ENCODE assay signal across 19 cellular contexts in genomic region chr10:30758341-30758740, GRCh38.
DNase-seq lines count a peak whose midpoint lies in the region; ATAC-seq and TF ChIP-seq lines count a peak whose summit lies in the region.
"Had no signal": no experiment of that assay in that cellular context is flagged by ENCODE, and none has a peak within 500 bp of the region (broad histone marks: within the 10 kb centered on the region; RNA-seq: fewer than 3 reads in every experiment).

No MANE protein-coding gene starts in this region.

- intact Hi-C loops in A673 (cut with micrococcal nuclease; ENCODE audit: unreplicated experiment) = loop anchor here (10.0 kb wide), 1 partner anchor 736 kb away; no protein-coding TSS in a partner anchor
- intact Hi-C loops in activated T-helper 2 cell treated with anti-CD3 and anti-CD28 coated beads, Interferon-gamma antibody, Interleukin-2, Interleukin-4, amounts not matched to agents 10 μg/mL and 5 μg/mL and 100 μg/mL, durations not matched to agents 14 hours and 24 hours and 36 hours (cut with micrococcal nuclease) = no loop called here

- no peaks in the 10 kb centered on the region for H3K36me3 ChIP-seq in adipocyte (ENCODE audit: control insufficient read depth, insufficient read depth, low read length, severe bottlenecking)
- H3K36me3 ChIP-seq in A673 (ENCODE audit: insufficient read depth, low read length, poor library complexity, severe bottlenecking) = no peaks in the 10 kb centered on the region
- H3K36me3 ChIP-seq: BE2C had no signal

- no peaks in the 10 kb centered on the region for H3K36me3 Mint-ChIP-seq in osteocyte (ENCODE audit: unreplicated experiment)
- peaks cover 7% of the 10 kb centered on the region for H3K36me3 Mint-ChIP-seq in activated T-helper 2 cell treated with anti-CD3 and anti-CD28 coated beads, Interferon-gamma antibody, Interleukin-2, Interleukin-4, amounts not matched to agents 10 μg/mL and 5 μg/mL and 100 μg/mL, durations not matched to agents 14 hours and 24 hours and 36 hours (ENCODE audit: low read depth)

- H3K4me3 Mint-ChIP-seq in osteocyte (ENCODE audit: unreplicated experiment) = no peak overlapping the region
- H3K4me3 Mint-ChIP-seq in activated T-helper 2 cell treated with anti-CD3 and anti-CD28 coated beads, Interferon-gamma antibody, Interleukin-2, Interleukin-4, amounts not matched to agents 10 μg/mL and 5 μg/mL and 100 μg/mL, durations not matched to agents 14 hours and 24 hours and 36 hours (ENCODE audit: low read depth) = no peak overlapping the region
- H3K4me3 Mint-ChIP-seq: HFFc6 had no signal

- BruUV-seq in A673 (replicated peaks; lab: Mats Ljungman, UMichigan) = no TSS peak

- CTCF ChIA-PET in A673 (lab: Charles Lee) = no interaction called here

- no peaks in the 10 kb centered on the region for H3K9me3 Mint-ChIP-seq in osteocyte (ENCODE audit: unreplicated experiment)
- H3K9me3 Mint-ChIP-seq in activated T-helper 2 cell treated with anti-CD3 and anti-CD28 coated beads, Interferon-gamma antibody, Interleukin-2, Interleukin-4, amounts not matched to agents 10 μg/mL and 5 μg/mL and 100 μg/mL, durations not matched to agents 14 hours and 24 hours and 36 hours = peaks cover 9% of the 10 kb centered on the region

- H3K4me1 ChIP-seq in adipocyte (ENCODE audit: control insufficient read depth, insufficient read depth, low read length) (peaks cover 18% of the 10 kb centered on the region), A673 (ENCODE audit: insufficient read depth, low read length, poor library complexity, severe bottlenecking) (no peaks in the 10 kb centered on the region)

- no peak for ATAC-seq in GM19324 (IDR thresholded peaks at IDR 0.05; ENCODE audit: low FRiP score, unreplicated experiment)
- ATAC-seq: Panc1 had no signal

- no peaks in the 10 kb centered on the region for H3K9me3 ChIP-seq in adipocyte (ENCODE audit: control insufficient read depth, low read length)
- no peaks in the 10 kb centered on the region for H3K9me3 ChIP-seq in A673 (ENCODE audit: low read depth, low read length, poor library complexity, severe bottlenecking)
- H3K9me3 ChIP-seq: BE2C had no signal

- no peaks in the 10 kb centered on the region for H3K27me3 ChIP-seq in adipocyte (replicated peaks; ENCODE audit: control insufficient read depth, insufficient read depth, low read length)
- no peaks in the 10 kb centered on the region for H3K27me3 ChIP-seq in A673 (replicated peaks; ENCODE audit: insufficient read depth, low read depth, low read length, poor library complexity)
- H3K27me3 ChIP-seq: BE2C had no signal

- TF ChIP-seq CTCF in fibroblast of mammary gland (conservative IDR thresholded peaks at IDR 0.05; ENCODE audit: control insufficient read depth, insufficient read depth, low read depth, low read length) (no peak), osteocyte (IDR thresholded peaks at IDR 0.05) (no peak), A673 (conservative IDR thresholded peaks at IDR 0.05; ENCODE audit: low read depth, low read length) (no peak)

- POLR2A ChIA-PET in A673 (lab: Charles Lee; ENCODE audit: low non-redundant PET) = no interaction called here

- peak overlapping the region; percentile 92 for H3K27ac Mint-ChIP-seq in osteocyte (ENCODE audit: unreplicated experiment)
- H3K27ac Mint-ChIP-seq in activated T-helper 2 cell treated with anti-CD3 and anti-CD28 coated beads, Interferon-gamma antibody, Interleukin-2, Interleukin-4, amounts not matched to agents 10 μg/mL and 5 μg/mL and 100 μg/mL, durations not matched to agents 14 hours and 24 hours and 36 hours = no peak overlapping the region
- H3K27ac Mint-ChIP-seq: HFFc6 had no signal

- H3K9ac ChIP-seq in adipocyte (ENCODE audit: low read length) = no peak overlapping the region
- H3K9ac ChIP-seq: KMS-11 had no signal

- H3K27me3 Mint-ChIP-seq in osteocyte (ENCODE audit: unreplicated experiment) = no peaks in the 10 kb centered on the region
- no peaks in the 10 kb centered on the region for H3K27me3 Mint-ChIP-seq in activated T-helper 2 cell treated with anti-CD3 and anti-CD28 coated beads, Interferon-gamma antibody, Interleukin-2, Interleukin-4, amounts not matched to agents 10 μg/mL and 5 μg/mL and 100 μg/mL, durations not matched to agents 14 hours and 24 hours and 36 hours (ENCODE audit: low read depth)

- no peak overlapping the region for H3K27ac ChIP-seq in A673 (ENCODE audit: low read depth, low read length, poor library complexity, severe bottlenecking)
- H3K27ac ChIP-seq: KMS-11 had no signal

- no peak overlapping the region for H3K4me3 ChIP-seq in adipocyte (ENCODE audit: low read length)
- H3K4me3 ChIP-seq in fibroblast of mammary gland (ENCODE audit: control insufficient read depth, low read depth, low read length) = no peak overlapping the region
- H3K4me3 ChIP-seq in A673 (ENCODE audit: low read depth, low read length, poor library complexity, severe bottlenecking) = no peak overlapping the region

- peak; percentile 13 for DNase-seq in ELR (ENCODE audit: low read depth)
- DNase-seq in adipocyte (ENCODE audit: low read depth) = peak; percentile 44
- DNase-seq in fibroblast of mammary gland (ENCODE audit: low read depth) = peak; percentile 27
- DNase-seq in osteocyte (ENCODE audit: extremely low spot score, unreplicated experiment) = no peak
- no peak for DNase-seq in mucosa of gallbladder (ENCODE audit: low spot score)
- no peak for DNase-seq in A673 (ENCODE audit: low spot score)
- DNase-seq in activated T-helper 2 cell treated with anti-CD3 and anti-CD28 coated beads, Interferon-gamma antibody, Interleukin-2, Interleukin-4, amounts not matched to agents 10 μg/mL and 5 μg/mL and 100 μg/mL, durations not matched to agents 14 hours and 24 hours and 36 hours (ENCODE audit: low spot score) = no peak
- DNase-seq: BE2C, H7, HFFc6, NCI-H1105, NCI-H146, NCI-H2029, NCI-H226, NCI-H510A treated with DMSO at 0.1 percent for 48 hours, NCI-H748 treated with DMSO at 0.1 percent for 48 hours had no signal

- peaks cover 56% of the 10 kb centered on the region for H3K4me1 Mint-ChIP-seq in osteocyte (ENCODE audit: unreplicated experiment)
- peaks cover 16% of the 10 kb centered on the region for H3K4me1 Mint-ChIP-seq in activated T-helper 2 cell treated with anti-CD3 and anti-CD28 coated beads, Interferon-gamma antibody, Interleukin-2, Interleukin-4, amounts not matched to agents 10 μg/mL and 5 μg/mL and 100 μg/mL, durations not matched to agents 14 hours and 24 hours and 36 hours (ENCODE audit: low read depth)

Comparison
In these comparisons a context has a peak if more than half of its experiments do, and no peak if none do; other contexts are left out.
1. DNase-seq: peak in ELR (single experiment), adipocyte (single experiment) and fibroblast of mammary gland (single experiment); none in osteocyte (single experiment), mucosa of gallbladder (single experiment), A673 (single experiment) and activated T-helper 2 cell treated with anti-CD3 and anti-CD28 coated beads, Interferon-gamma antibody, Interleukin-2, Interleukin-4, amounts not matched to agents 10 μg/mL and 5 μg/mL and 100 μg/mL, durations not matched to agents 14 hours and 24 hours and 36 hours (single experiment).